Comparison of ENCODE assay signal across 10 cellular contexts in genomic region chrX:104168127-104168526, GRCh38. TPM values are rescaled to one million over a fixed set of nuclear protein-coding genes. Genes with fewer than 3 reads are reported as not detected.
DNase-seq lines count a peak whose midpoint lies in the region; ATAC-seq, FAIRE-seq and TF ChIP-seq lines count a peak whose summit lies in the region.
"Had no signal": no experiment of that assay in that cellular context is flagged by ENCODE, and none has a peak within 500 bp of the region (broad histone marks: within the 10 kb centered on the region; RNA-seq: fewer than 3 reads in every experiment).

No MANE protein-coding gene starts in this region.

- ATAC-seq in HepG2 = no peak
- no peak for ATAC-seq in right lobe of liver
- ATAC-seq in HG03108 (IDR thresholded peaks at IDR 0.05; ENCODE audit: unreplicated experiment) = no peak

- H3K4me3 Mint-ChIP-seq in activated T-helper 1 cell treated with anti-CD3 and anti-CD28 coated beads, Interleukin-12 subunit alpha, Interleukin-12 subunit beta, Interleukin-2, Interleukin-4 antibody, amounts not matched to agents 30 ng/mL and 10 ng/mL and 1 ng/mL, durations not matched to agents 14 hours and 24 hours and 36 hours = peak overlapping the region; percentile 85

- BruUV-seq in HepG2 (replicated peaks; lab: Mats Ljungman, UMichigan) = TSS peak; percentile 58

- WGBS in HepG2 (ENCODE audit: low lambda C conversion rate) = 21% methylated on average over 1 of the region's 1 CpG
- 24% methylated on average over 1 of the region's 1 CpG for WGBS in right lobe of liver (ENCODE audit: insufficient coverage, low coverage, low lambda C conversion rate, missing lambda C conversion rate)

- in situ Hi-C loops in HepG2 (cut with HindIII; ENCODE audit: extremely low pct_ligation_motif_present, low pct_unique_long_range_greater_than_20kb) = loop anchor here (25.0 kb wide), 1 partner anchor 481 kb away; the partner anchor contains the start of gene MORF4L2

- H3K4me1 ChIP-seq in HepG2 (ENCODE audit: insufficient read depth, low read length) (peaks cover 26% of the 10 kb centered on the region), right lobe of liver (no peaks in the 10 kb centered on the region), keratinocyte (ENCODE audit: control insufficient read depth, extremely low read depth, insufficient read depth, low read length) (no peaks in the 10 kb centered on the region)

- DNase-seq in HepG2 (ENCODE audit: low spot score) (no peak), right lobe of liver (no peak), keratinocyte (ENCODE audit: low read depth, low spot score) (no peak), dedifferentiated amniotic fluid mesenchymal stem cell (ENCODE audit: extremely low spot score) (no peak), NCI-H2081 (lab: John Stamatoyannopoulos, UW) (no peak), germinal center (ENCODE audit: low spot score) (no peak)
- DNase-seq in activated T-helper 1 cell treated with anti-CD3 and anti-CD28 coated beads, Interleukin-12 subunit alpha, Interleukin-12 subunit beta, Interleukin-2, Interleukin-4 antibody, amounts not matched to agents 30 ng/mL and 10 ng/mL and 1 ng/mL, durations not matched to agents 14 hours and 24 hours and 36 hours (ENCODE audit: low spot score) = no peak
- DNase-seq: ovary; stimulated activated CD8-positive, alpha-beta memory T cell treated with anti-CD3 and anti-CD28 coated beads, Interleukin-4, amount 100 ng/mL, for 48 hours had no signal

- H3K4me3 ChIP-seq in HepG2 (replicated peaks in 1 of 3; ENCODE audit: insufficient read depth in 1 of 3, low read depth in 2 of 3, low read length in 3 of 3) (peak overlapping the region; percentile 46 to 88 (median 63); a peak in 5 of 6 replicates), right lobe of liver (no peak overlapping the region), keratinocyte (ENCODE audit: control insufficient read depth in 2 of 3, extremely low read depth in 1 of 3, insufficient read depth in 2 of 3, low read depth in 1 of 3, low read length in 3 of 3) (peak overlapping the region in 2 of 3 experiments; percentile 63 to 86)

- TF ChIP-seq POLR2A in HepG2 (IDR thresholded peaks at IDR 0.05; ENCODE audit: insufficient read depth in 1 of 2, low read depth in 2 of 2, low read length in 2 of 2) (no peak), right lobe of liver (IDR thresholded peaks at IDR 0.05) (no peak)

- H4K20me1 ChIP-seq in HepG2 (ENCODE audit: insufficient read depth, low read length) (no peaks in the 10 kb centered on the region), keratinocyte (ENCODE audit: control insufficient read depth, extremely low read depth, insufficient read depth, low read length) (no peaks in the 10 kb centered on the region)

- peaks cover 6% of the 10 kb centered on the region for H3K36me3 Mint-ChIP-seq in activated T-helper 1 cell treated with anti-CD3 and anti-CD28 coated beads, Interleukin-12 subunit alpha, Interleukin-12 subunit beta, Interleukin-2, Interleukin-4 antibody, amounts not matched to agents 30 ng/mL and 10 ng/mL and 1 ng/mL, durations not matched to agents 14 hours and 24 hours and 36 hours (ENCODE audit: low read depth)

- peaks cover 37% of the 10 kb centered on the region for H3K4me1 Mint-ChIP-seq in activated T-helper 1 cell treated with anti-CD3 and anti-CD28 coated beads, Interleukin-12 subunit alpha, Interleukin-12 subunit beta, Interleukin-2, Interleukin-4 antibody, amounts not matched to agents 30 ng/mL and 10 ng/mL and 1 ng/mL, durations not matched to agents 14 hours and 24 hours and 36 hours (ENCODE audit: low read depth)

- H2AFZ ChIP-seq in HepG2 (ENCODE audit: low read length) = no peak overlapping the region
- H2AFZ ChIP-seq in keratinocyte (ENCODE audit: control insufficient read depth, low read length) = no peak overlapping the region

- peak overlapping the region; percentile 34 for H3K27ac Mint-ChIP-seq in activated T-helper 1 cell treated with anti-CD3 and anti-CD28 coated beads, Interleukin-12 subunit alpha, Interleukin-12 subunit beta, Interleukin-2, Interleukin-4 antibody, amounts not matched to agents 30 ng/mL and 10 ng/mL and 1 ng/mL, durations not matched to agents 14 hours and 24 hours and 36 hours

- intact Hi-C loops in HepG2 (cut with micrococcal nuclease; ENCODE audit: unreplicated experiment) (no loop called here), right lobe of liver (cut with DNase I) (no loop called here)
- intact Hi-C loops in activated T-helper 1 cell treated with anti-CD3 and anti-CD28 coated beads, Interleukin-12 subunit alpha, Interleukin-12 subunit beta, Interleukin-2, Interleukin-4 antibody, amounts not matched to agents 30 ng/mL and 10 ng/mL and 1 ng/mL, durations not matched to agents 14 hours and 24 hours and 36 hours (cut with micrococcal nuclease) = loop anchor here (5.0 kb wide), 1 partner anchor 486 kb away; no protein-coding TSS in a partner anchor

- H3K9me3 ChIP-seq in HepG2 (ENCODE audit: low read length) (no peaks in the 10 kb centered on the region), right lobe of liver (no peaks in the 10 kb centered on the region), keratinocyte (ENCODE audit: control insufficient read depth, low read depth, low read length) (no peaks in the 10 kb centered on the region)
- H3K9me3 ChIP-seq: ovary had no signal

- H3K27me3 Mint-ChIP-seq in activated T-helper 1 cell treated with anti-CD3 and anti-CD28 coated beads, Interleukin-12 subunit alpha, Interleukin-12 subunit beta, Interleukin-2, Interleukin-4 antibody, amounts not matched to agents 30 ng/mL and 10 ng/mL and 1 ng/mL, durations not matched to agents 14 hours and 24 hours and 36 hours (ENCODE audit: insufficient read depth) = no peaks in the 10 kb centered on the region

- CTCF ChIA-PET in HepG2 (lab: Yijun Ruan, JAX; ENCODE audit: low intra/inter-chr PET ratio, low total read pairs) = no interaction called here

- H3K36me3 ChIP-seq in HepG2 (replicated peaks in 1 of 2; ENCODE audit: control insufficient read depth in 1 of 2, insufficient read depth in 2 of 2, low read length in 2 of 2) (no peaks in the 10 kb centered on the region), right lobe of liver (no peaks in the 10 kb centered on the region), keratinocyte (ENCODE audit: control insufficient read depth in 2 of 2, extremely low read depth in 1 of 2, insufficient read depth in 2 of 2, low read length in 2 of 2) (no peaks in the 10 kb centered on the region)
- H3K36me3 ChIP-seq: ovary had no signal

- TF ChIP-seq EP300 in HepG2 (IDR thresholded peaks at IDR 0.05; ENCODE audit: low read depth in 2 of 2, low read length in 2 of 2) (no peak), HepG2 (CRISPR knock-in tag; IDR thresholded peaks at IDR 0.05; ENCODE audit: borderline replicate concordance) (no peak)

- peak overlapping the region; percentile 57 for H3K4me2 ChIP-seq in HepG2 (ENCODE audit: low read depth, low read length)
- peak overlapping the region; percentile 63 for H3K4me2 ChIP-seq in keratinocyte (ENCODE audit: control insufficient read depth, extremely low read depth, insufficient read depth, low read depth, low read length)

- H3K9me3 Mint-ChIP-seq in activated T-helper 1 cell treated with anti-CD3 and anti-CD28 coated beads, Interleukin-12 subunit alpha, Interleukin-12 subunit beta, Interleukin-2, Interleukin-4 antibody, amounts not matched to agents 30 ng/mL and 10 ng/mL and 1 ng/mL, durations not matched to agents 14 hours and 24 hours and 36 hours = no peaks in the 10 kb centered on the region

- no peaks in the 10 kb centered on the region for H3K9me1 ChIP-seq in keratinocyte (ENCODE audit: control insufficient read depth, extremely low read depth, insufficient read depth, low read length)

- H3K27ac ChIP-seq in HepG2 (ENCODE audit: extremely low read length, insufficient read depth, low read length) (no peak overlapping the region), right lobe of liver (no peak overlapping the region), keratinocyte (ENCODE audit: control insufficient read depth, insufficient read depth, low read length) (no peak overlapping the region)

- H3K27me3 ChIP-seq in HepG2 (ENCODE audit: control insufficient read depth in 1 of 2, insufficient read depth in 2 of 2, low read length in 2 of 2) = no peaks in the 10 kb centered on the region
- no peaks in the 10 kb centered on the region for H3K27me3 ChIP-seq in right lobe of liver
- no peaks in the 10 kb centered on the region for H3K27me3 ChIP-seq in keratinocyte (ENCODE audit: control insufficient read depth, extremely low read depth, insufficient read depth, low read length)
- H3K27me3 ChIP-seq: ovary had no signal

- POLR2A ChIA-PET in HepG2 (lab: Yijun Ruan, JAX) = no interaction called here

- FAIRE-seq in HepG2 (lab: Jason Lieb, UNC) (no peak), keratinocyte (lab: Jason Lieb, UNC) (no peak)

- H3K9ac ChIP-seq in HepG2 (ENCODE audit: insufficient read depth, low read depth, low read length) = no peak overlapping the region
- no peak overlapping the region for H3K9ac ChIP-seq in keratinocyte (ENCODE audit: control insufficient read depth, extremely low read depth, insufficient read depth, low read length)

- peaks cover 32% of the 10 kb centered on the region for H3K79me2 ChIP-seq in HepG2 (ENCODE audit: insufficient read depth, low read length)
- peaks cover 46% of the 10 kb centered on the region for H3K79me2 ChIP-seq in keratinocyte (ENCODE audit: control insufficient read depth, insufficient read depth, low read length)

- dilution Hi-C loops in keratinocyte (cut with MboI; ENCODE audit: extremely low pct_ligation_motif_present, low sequenced_read_pairs) = no loop called here

- TF ChIP-seq RAD21 in HepG2 (CRISPR knock-in tag; IDR thresholded peaks at IDR 0.05) = no peak

- no peak for TF ChIP-seq CTCF in HepG2 (CRISPR knock-in tag; IDR thresholded peaks at IDR 0.05)
- TF ChIP-seq CTCF in right lobe of liver (IDR thresholded peaks at IDR 0.05) = no peak
- TF ChIP-seq CTCF in keratinocyte (optimal IDR thresholded peaks at IDR 0.05 in 1 of 3, IDR thresholded peaks at IDR 0.05 in 1 of 3, conservative IDR thresholded peaks at IDR 0.05 in 1 of 3; ENCODE audit: extremely low read depth in 1 of 3, insufficient read depth in 2 of 3, low read length in 3 of 3) = no peak

RNA-seq across cellular contexts. Expression of gene FAM199X, which starts 1.9 kb away (rescaled TPM):
- total RNA-seq in HepG2 (2016; rRNA removed; fragmentation: Illumina TruSeq; extraction: Trizol) = 18.0 and 26.9 TPM in 2 replicates
- 2.3 and 2.7 TPM in 2 replicates for total RNA-seq in HepG2 (2016; cell fraction: cytosol; rRNA removed; fragmentation: Illumina TruSeq; extraction: Trizol; ENCODE audit: low read depth)
- total RNA-seq in HepG2 (2016; cell fraction: insoluble cytoplasmic fraction; rRNA removed; fragmentation: Illumina TruSeq; extraction: Trizol) = 18.2 and 27.2 TPM in 2 replicates
- total RNA-seq in HepG2 (2016; cell fraction: membrane; rRNA removed; fragmentation: Illumina TruSeq; extraction: Trizol) = 10.9 and 12.9 TPM in 2 replicates
- 13.7 and 15.0 TPM in 2 replicates for total RNA-seq in HepG2 (2016; cell fraction: nucleus; rRNA removed; fragmentation: Illumina TruSeq; extraction: Trizol)
- 4.5 and 5.1 TPM in 2 replicates for polyA plus RNA-seq in HepG2 (2011; rRNA removed)
- polyA plus RNA-seq in HepG2 (2011; cell fraction: cytosol; rRNA removed) = 1.9 and 3.2 TPM in 2 replicates
- 3.3 and 4.8 TPM in 2 replicates for polyA plus RNA-seq in HepG2 (2011; cell fraction: nucleus; rRNA removed)
- polyA plus RNA-seq in HepG2 (2012) = 9.8 and 10.9 TPM in 2 replicates
- polyA plus RNA-seq in HepG2 (2016; cell fraction: cytosol; fragmentation: Illumina TruSeq; extraction: Trizol; ENCODE audit: low read depth) = 1.9 and 2.2 TPM in 2 replicates
- 20.7 and 22.1 TPM in 2 replicates for polyA plus RNA-seq in HepG2 (2016; cell fraction: insoluble cytoplasmic fraction; fragmentation: Illumina TruSeq; extraction: Trizol; ENCODE audit: low read depth)
- 6.0 and 7.3 TPM in 2 replicates for polyA plus RNA-seq in HepG2 (2016; cell fraction: membrane; fragmentation: Illumina TruSeq; extraction: Trizol; ENCODE audit: low read depth)
- 16.9 and 17.1 TPM in 2 replicates for polyA plus RNA-seq in HepG2 (2016; cell fraction: nucleus; fragmentation: Illumina TruSeq; extraction: Trizol; ENCODE audit: insufficient read depth, low read depth)
- 5.1 and 8.4 TPM in 2 replicates for polyA minus RNA-seq in HepG2 (2011; rRNA and poly(A)+ RNA removed; ENCODE audit: low replicate concordance)
- 6.7 and 6.9 TPM in 2 replicates for polyA minus RNA-seq in HepG2 (2011; cell fraction: cytosol; rRNA and poly(A)+ RNA removed)
- 9.5 and 10.2 TPM in 2 replicates for polyA minus RNA-seq in HepG2 (2011; cell fraction: nucleus; rRNA and poly(A)+ RNA removed)
- 10 to 100 TPM in 1 of 6 experiments, 1 to 10 TPM in 5; 6.3 to 11.3 (median 7.7) TPM for total RNA-seq in right lobe of liver
- total RNA-seq in activated T-helper 1 cell treated with anti-CD3 and anti-CD28 coated beads, Interleukin-12 subunit alpha, Interleukin-12 subunit beta, Interleukin-2, Interleukin-4 antibody, amounts not matched to agents 30 ng/mL and 10 ng/mL and 1 ng/mL, durations not matched to agents 14 hours and 24 hours and 36 hours = 10.8 and 12.7 TPM in 2 replicates
- 7.6 to 16.1 TPM (median 9.2 TPM) in 3 replicates for polyA plus RNA-seq in keratinocyte
- 5.6 TPM for polyA plus RNA-seq in keratinocyte (2011; ENCODE audit: low read depth)
- 6.7 and 8.7 TPM in 2 replicates for polyA plus RNA-seq in keratinocyte (2011; cell fraction: cytosol; rRNA removed)
- 10.9 and 14.0 TPM in 2 replicates for polyA plus RNA-seq in keratinocyte (2011; cell fraction: nucleus; rRNA removed)
- 9.0 and 17.9 TPM in 2 replicates for polyA plus RNA-seq in keratinocyte (2012; ENCODE audit: low replicate concordance)
- polyA minus RNA-seq in keratinocyte = 3.2 to 15.6 TPM (median 7.3 TPM) in 3 replicates
- 11.1 TPM for polyA minus RNA-seq in keratinocyte (2011; cell fraction: cytosol; rRNA and poly(A)+ RNA removed)
- 8.2 and 14.6 TPM in 2 replicates for polyA minus RNA-seq in keratinocyte (2011; cell fraction: nucleus; rRNA and poly(A)+ RNA removed)

RNA-seq across cellular contexts. Expression of gene SLC25A53, which starts 11.3 kb away (rescaled TPM):
- 4.5 and 4.9 TPM in 2 replicates for total RNA-seq in HepG2 (2016; rRNA removed; fragmentation: Illumina TruSeq; extraction: Trizol)
- 3.0 and 4.7 TPM in 2 replicates for total RNA-seq in HepG2 (2016; cell fraction: cytosol; rRNA removed; fragmentation: Illumina TruSeq; extraction: Trizol; ENCODE audit: low read depth)
- total RNA-seq in HepG2 (2016; cell fraction: insoluble cytoplasmic fraction; rRNA removed; fragmentation: Illumina TruSeq; extraction: Trizol) = 3.5 and 5.2 TPM in 2 replicates
- total RNA-seq in HepG2 (2016; cell fraction: membrane; rRNA removed; fragmentation: Illumina TruSeq; extraction: Trizol) = 3.9 and 4.3 TPM in 2 replicates
- total RNA-seq in HepG2 (2016; cell fraction: nucleus; rRNA removed; fragmentation: Illumina TruSeq; extraction: Trizol) = 3.2 and 3.3 TPM in 2 replicates
- polyA plus RNA-seq in HepG2 (2011; rRNA removed) = 2.3 and 3.4 TPM in 2 replicates
- polyA plus RNA-seq in HepG2 (2011; cell fraction: cytosol; rRNA removed) = 1.6 and 2.6 TPM in 2 replicates
- 3.4 and 4.3 TPM in 2 replicates for polyA plus RNA-seq in HepG2 (2011; cell fraction: nucleus; rRNA removed)
- 2.5 and 2.7 TPM in 2 replicates for polyA plus RNA-seq in HepG2 (2012)
- polyA plus RNA-seq in HepG2 (2016; cell fraction: cytosol; fragmentation: Illumina TruSeq; extraction: Trizol; ENCODE audit: low read depth) = 3.2 and 4.2 TPM in 2 replicates
- 3.0 and 3.1 TPM in 2 replicates for polyA plus RNA-seq in HepG2 (2016; cell fraction: insoluble cytoplasmic fraction; fragmentation: Illumina TruSeq; extraction: Trizol; ENCODE audit: low read depth)
- 3.1 and 4.2 TPM in 2 replicates for polyA plus RNA-seq in HepG2 (2016; cell fraction: membrane; fragmentation: Illumina TruSeq; extraction: Trizol; ENCODE audit: low read depth)
- 3.1 and 3.5 TPM in 2 replicates for polyA plus RNA-seq in HepG2 (2016; cell fraction: nucleus; fragmentation: Illumina TruSeq; extraction: Trizol; ENCODE audit: insufficient read depth, low read depth)
- 1.7 and 2.7 TPM in 2 replicates for polyA minus RNA-seq in HepG2 (2011; rRNA and poly(A)+ RNA removed; ENCODE audit: low replicate concordance)
- 1.6 and 1.8 TPM in 2 replicates for polyA minus RNA-seq in HepG2 (2011; cell fraction: cytosol; rRNA and poly(A)+ RNA removed)
- 3.5 and 5.0 TPM in 2 replicates for polyA minus RNA-seq in HepG2 (2011; cell fraction: nucleus; rRNA and poly(A)+ RNA removed)
- total RNA-seq in right lobe of liver = 1 to 10 TPM; 2.2 to 4.1 (median 3.2) TPM
- total RNA-seq in activated T-helper 1 cell treated with anti-CD3 and anti-CD28 coated beads, Interleukin-12 subunit alpha, Interleukin-12 subunit beta, Interleukin-2, Interleukin-4 antibody, amounts not matched to agents 30 ng/mL and 10 ng/mL and 1 ng/mL, durations not matched to agents 14 hours and 24 hours and 36 hours = 4.3 and 4.4 TPM in 2 replicates
- 2.3 to 2.8 TPM (median 2.7 TPM) in 3 replicates for polyA plus RNA-seq in keratinocyte
- 1.3 TPM for polyA plus RNA-seq in keratinocyte (2011; ENCODE audit: low read depth)
- polyA plus RNA-seq in keratinocyte (2011; cell fraction: cytosol; rRNA removed) = 1.8 and 1.9 TPM in 2 replicates
- 3.3 and 4.0 TPM in 2 replicates for polyA plus RNA-seq in keratinocyte (2011; cell fraction: nucleus; rRNA removed)
- 2.6 and 3.0 TPM in 2 replicates for polyA plus RNA-seq in keratinocyte (2012; ENCODE audit: low replicate concordance)
- polyA minus RNA-seq in keratinocyte = 2.1 to 3.5 TPM in 2 of 3 replicates, not detected in the other
- polyA minus RNA-seq in keratinocyte (2011; cell fraction: cytosol; rRNA and poly(A)+ RNA removed) = not detected
- polyA minus RNA-seq in keratinocyte (2011; cell fraction: nucleus; rRNA and poly(A)+ RNA removed) = 2.3 and 3.9 TPM in 2 replicates

RNA-seq across cellular contexts. Expression of gene ZCCHC18, which starts 55.8 kb away (rescaled TPM):
- total RNA-seq in HepG2 (2016; rRNA removed; fragmentation: Illumina TruSeq; extraction: Trizol) (0.18 TPM in 1 of 2 replicates, not detected in the other), right lobe of liver (under 1 TPM in 2 of 6 experiments, not detected in 4; 0.12 to 0.27 TPM)
- total RNA-seq in HepG2 (2016; cell fraction: cytosol; rRNA removed; fragmentation: Illumina TruSeq; extraction: Trizol; ENCODE audit: low read depth) = not detected in 2 replicates
- 0.17 TPM in 1 of 2 replicates, not detected in the other for total RNA-seq in HepG2 (2016; cell fraction: insoluble cytoplasmic fraction; rRNA removed; fragmentation: Illumina TruSeq; extraction: Trizol)
- 0.15 TPM in 1 of 2 replicates, not detected in the other for total RNA-seq in HepG2 (2016; cell fraction: membrane; rRNA removed; fragmentation: Illumina TruSeq; extraction: Trizol)
- 0.37 and 0.47 TPM in 2 replicates for total RNA-seq in HepG2 (2016; cell fraction: nucleus; rRNA removed; fragmentation: Illumina TruSeq; extraction: Trizol)
- polyA plus RNA-seq in HepG2 (2011; rRNA removed) (0.09 and 0.33 TPM in 2 replicates), keratinocyte (0.12 to 0.16 TPM in 2 of 3 replicates, not detected in the other)
- polyA plus RNA-seq in HepG2 (2011; cell fraction: cytosol; rRNA removed) = 0.01 and 0.62 TPM in 2 replicates
- polyA plus RNA-seq in HepG2 (2011; cell fraction: nucleus; rRNA removed) = 0.26 and 0.95 TPM in 2 replicates
- 0.28 and 0.37 TPM in 2 replicates for polyA plus RNA-seq in HepG2 (2012)
- polyA plus RNA-seq in HepG2 (2016; cell fraction: cytosol; fragmentation: Illumina TruSeq; extraction: Trizol; ENCODE audit: low read depth) = not detected in 2 replicates
- 0.15 and 0.24 TPM in 2 replicates for polyA plus RNA-seq in HepG2 (2016; cell fraction: insoluble cytoplasmic fraction; fragmentation: Illumina TruSeq; extraction: Trizol; ENCODE audit: low read depth)
- polyA plus RNA-seq in HepG2 (2016; cell fraction: membrane; fragmentation: Illumina TruSeq; extraction: Trizol; ENCODE audit: low read depth) = 0.17 and 0.24 TPM in 2 replicates
- polyA plus RNA-seq in HepG2 (2016; cell fraction: nucleus; fragmentation: Illumina TruSeq; extraction: Trizol; ENCODE audit: insufficient read depth, low read depth) = 1.00 and 1.1 TPM in 2 replicates
- not detected in 2 replicates for polyA minus RNA-seq in HepG2 (2011; rRNA and poly(A)+ RNA removed; ENCODE audit: low replicate concordance)
- not detected in 2 replicates for polyA minus RNA-seq in HepG2 (2011; cell fraction: cytosol; rRNA and poly(A)+ RNA removed)
- polyA minus RNA-seq in HepG2 (2011; cell fraction: nucleus; rRNA and poly(A)+ RNA removed) = 0.26 and 0.62 TPM in 2 replicates
- total RNA-seq in activated T-helper 1 cell treated with anti-CD3 and anti-CD28 coated beads, Interleukin-12 subunit alpha, Interleukin-12 subunit beta, Interleukin-2, Interleukin-4 antibody, amounts not matched to agents 30 ng/mL and 10 ng/mL and 1 ng/mL, durations not matched to agents 14 hours and 24 hours and 36 hours = 0.57 and 0.76 TPM in 2 replicates
- not detected for polyA plus RNA-seq in keratinocyte (2011; ENCODE audit: low read depth)
- 0.04 TPM in 1 of 2 replicates, not detected in the other for polyA plus RNA-seq in keratinocyte (2011; cell fraction: cytosol; rRNA removed)
- 0.08 and 0.19 TPM in 2 replicates for polyA plus RNA-seq in keratinocyte (2011; cell fraction: nucleus; rRNA removed)
- polyA plus RNA-seq in keratinocyte (2012; ENCODE audit: low replicate concordance) = 0.06 TPM in 1 of 2 replicates, not detected in the other
- not detected in 3 replicates for polyA minus RNA-seq in keratinocyte
- not detected for polyA minus RNA-seq in keratinocyte (2011; cell fraction: cytosol; rRNA and poly(A)+ RNA removed)
- not detected in 2 replicates for polyA minus RNA-seq in keratinocyte (2011; cell fraction: nucleus; rRNA and poly(A)+ RNA removed)

Comparison
In these comparisons a context has a peak if more than half of its experiments do, and no peak if none do; other contexts are left out.
1. H3K4me3 ChIP-seq: peak in HepG2 (3 of 3) and keratinocyte (2 of 3); none in right lobe of liver (0 of 3).